In genomic region chrX:108091266-108091877, GRCh38 we compare ENCODE assay signal across 9 cellular contexts. TPM values are rescaled to one million over a fixed set of nuclear protein-coding genes. Genes with fewer than 3 reads are reported as not detected.
A peak's percentile ranks its signal among the peaks of the same experiment; 100 is the strongest.
DNase-seq lines count a peak whose midpoint lies in the region; ATAC-seq, FAIRE-seq and TF ChIP-seq lines count a peak whose summit lies in the region.
"Had no signal": no experiment of that assay in that cellular context is flagged by ENCODE, and none has a peak within 500 bp of the region (broad histone marks: within the 10 kb centered on the region; RNA-seq: fewer than 3 reads in every experiment).

ATG4A (plus strand) TSS chrX:108091778; CDS start chrX:108091827, 49 bp downstream.
PSMD10 (minus strand) TSS chrX:108091542; CDS start chrX:108091520, 22 bp downstream.

- H3K27me3 ChIP-seq in BJ (ENCODE audit: control insufficient read depth, insufficient read depth, low read length) = no peaks in the 10 kb centered on the region

- H3K27ac ChIP-seq in kidney (ENCODE audit: low read depth in 2 of 2, low read length in 2 of 2) = peak within 1 kb of the TSS; percentile 71 to 77

- peak; percentile 98 for FAIRE-seq in kidney (lab: Jason Lieb, UNC)

- H3K4me3 Mint-ChIP-seq in chondrocyte (ENCODE audit: unreplicated experiment) = no peak within 1 kb of the TSS
- H3K4me3 Mint-ChIP-seq: dendritic cell treated with granulocyte-macrophage colony-stimulating factor and Interleukin-4, amounts not matched to agents 40 ng/mL and 50 ng/mL, for 4 days had no signal

- H3K27me3 Mint-ChIP-seq in chondrocyte (ENCODE audit: low read depth) = no peaks in the 10 kb centered on the region
- H3K27me3 Mint-ChIP-seq: dendritic cell treated with granulocyte-macrophage colony-stimulating factor and Interleukin-4, amounts not matched to agents 40 ng/mL and 50 ng/mL, for 4 days had no signal

- H3K4me1 Mint-ChIP-seq in chondrocyte (ENCODE audit: low read depth) = peaks cover 7% of the 10 kb centered on the region

- TF ChIP-seq CTCF in BJ (IDR thresholded peaks at IDR 0.05; ENCODE audit: insufficient read depth, low read depth, low read length) = no peak
- TF ChIP-seq CTCF in chondrocyte (IDR thresholded peaks at IDR 0.05) = no peak
- no peak for TF ChIP-seq CTCF in kidney (IDR thresholded peaks at IDR 0.05; ENCODE audit: borderline replicate concordance, extremely low read depth, insufficient read depth)

- H3K9me3 ChIP-seq in kidney (ENCODE audit: control insufficient read depth in 1 of 2, low read length in 2 of 2) = no peaks in the 10 kb centered on the region

- no peaks in the 10 kb centered on the region for H3K9me3 Mint-ChIP-seq in chondrocyte (ENCODE audit: low read depth)
- H3K9me3 Mint-ChIP-seq: dendritic cell treated with granulocyte-macrophage colony-stimulating factor and Interleukin-4, amounts not matched to agents 40 ng/mL and 50 ng/mL, for 4 days had no signal

- no peaks in the 10 kb centered on the region for H3K4me1 ChIP-seq in kidney (ENCODE audit: control insufficient read depth in 1 of 2, insufficient read depth in 1 of 2, low read depth in 1 of 2, low read length in 2 of 2)

- no peak within 1 kb of the TSS for H3K27ac Mint-ChIP-seq in chondrocyte (ENCODE audit: unreplicated experiment)
- H3K27ac Mint-ChIP-seq: dendritic cell treated with granulocyte-macrophage colony-stimulating factor and Interleukin-4, amounts not matched to agents 40 ng/mL and 50 ng/mL, for 4 days had no signal

- peak; percentile 85 for DNase-seq in BJ (ENCODE audit: low read depth)
- DNase-seq in GM19240 (ENCODE audit: insufficient read length, low spot score) = peak; percentile 17
- peak; percentile 82 for DNase-seq in NCI-H510A (lab: John Stamatoyannopoulos, UW)
- DNase-seq in activated CD4-positive, CD25-positive, alpha-beta regulatory T cell treated with anti-CD3 and anti-CD28 coated beads, Interleukin-2, amount 50 U/mL, for 72 hours = peak; percentile 82
- peak; percentile 98 for DNase-seq in chondrocyte (ENCODE audit: low spot score)
- peak; percentile 96 for DNase-seq in kidney
- peak; percentile 90 for DNase-seq in stimulated activated CD4-positive, alpha-beta T cell treated with anti-CD3 and anti-CD28 coated beads, Interleukin-15, amount 100 ng/mL, for 24 hours

- intact Hi-C loops in kidney (cut with DNase I) = no loop called here

- peak within 1 kb of the TSS; percentile 80 to 90 for H3K9ac ChIP-seq in kidney (ENCODE audit: low read length in 2 of 2)

- H3K36me3 Mint-ChIP-seq in chondrocyte (ENCODE audit: low read depth) = peaks cover 4% of the 10 kb centered on the region

- POLR2A ChIA-PET in BJ (lab: Charles Lee) = no interaction called here

- peak; percentile 96 for ATAC-seq in HG03442 (IDR thresholded peaks at IDR 0.05; ENCODE audit: unreplicated experiment)

- H3K36me3 ChIP-seq in BJ (ENCODE audit: control insufficient read depth, insufficient read depth, low read length) (no peaks in the 10 kb centered on the region; the same call in 1 of the 2 replicates), kidney (ENCODE audit: control insufficient read depth in 1 of 2, insufficient read depth in 2 of 2, low read length in 2 of 2) (peaks cover 3 to 4% of the 10 kb centered on the region in 2 donors)

- CTCF ChIA-PET in BJ (lab: Yijun Ruan, JAX) = interaction anchor here (0.6 kb wide), 1 partner anchor 66 kb away, joined by 3 read pairs; no protein-coding TSS in a partner anchor

- H3K4me3 ChIP-seq in BJ (ENCODE audit: low read depth, low read length) = peak within 1 kb of the TSS; percentile 73
- H3K4me3 ChIP-seq in kidney (ENCODE audit: low read length in 2 of 2) = peak within 1 kb of the TSS; percentile 75 to 87

RNA-seq across cellular contexts. Expression of gene ATG4A, which starts in this region (rescaled TPM):
- polyA plus RNA-seq in BJ (2011; rRNA removed) (6.9 and 9.3 TPM in 2 replicates), kidney (ENCODE audit: insufficient read depth, low read depth, low replicate concordance) (17.1 TPM)
- polyA minus RNA-seq in BJ (2011; rRNA and poly(A)+ RNA removed) = 2.3 and 4.5 TPM in 2 replicates
- total RNA-seq in chondrocyte (14.8 to 29.7 TPM (median 17.9 TPM) in 3 replicates), kidney (14.7 TPM)

RNA-seq across cellular contexts. Expression of gene PSMD10, which starts in this region (rescaled TPM):
- polyA plus RNA-seq in BJ (2011; rRNA removed) (45.5 and 82.0 TPM in 2 replicates), kidney (ENCODE audit: insufficient read depth, low read depth, low replicate concordance) (36.1 TPM)
- polyA minus RNA-seq in BJ (2011; rRNA and poly(A)+ RNA removed) = 10.3 and 10.9 TPM in 2 replicates
- total RNA-seq in chondrocyte (60.5 to 84.8 TPM (median 66.1 TPM) in 3 replicates), kidney (32.7 TPM)

Comparison
In these comparisons a context has a peak if more than half of its experiments do, and no peak if none do; other contexts are left out.
1. Peak in every context shown above with its lines: DNase-seq, ATAC-seq, H3K4me3 ChIP-seq and H3K27ac ChIP-seq.
2. DNase-seq: peak in every context shown above with its lines; median percentile 98 in chondrocyte; 96 in kidney; 90 in stimulated activated CD4-positive, alpha-beta T cell treated with anti-CD3 and anti-CD28 coated beads, Interleukin-15, amount 100 ng/mL, for 24 hours; 85 in BJ; 82 in NCI-H510A; 82 in activated CD4-positive, CD25-positive, alpha-beta regulatory T cell treated with anti-CD3 and anti-CD28 coated beads, Interleukin-2, amount 50 U/mL, for 72 hours; 17 in GM19240.